In the genomic region with DNA sequence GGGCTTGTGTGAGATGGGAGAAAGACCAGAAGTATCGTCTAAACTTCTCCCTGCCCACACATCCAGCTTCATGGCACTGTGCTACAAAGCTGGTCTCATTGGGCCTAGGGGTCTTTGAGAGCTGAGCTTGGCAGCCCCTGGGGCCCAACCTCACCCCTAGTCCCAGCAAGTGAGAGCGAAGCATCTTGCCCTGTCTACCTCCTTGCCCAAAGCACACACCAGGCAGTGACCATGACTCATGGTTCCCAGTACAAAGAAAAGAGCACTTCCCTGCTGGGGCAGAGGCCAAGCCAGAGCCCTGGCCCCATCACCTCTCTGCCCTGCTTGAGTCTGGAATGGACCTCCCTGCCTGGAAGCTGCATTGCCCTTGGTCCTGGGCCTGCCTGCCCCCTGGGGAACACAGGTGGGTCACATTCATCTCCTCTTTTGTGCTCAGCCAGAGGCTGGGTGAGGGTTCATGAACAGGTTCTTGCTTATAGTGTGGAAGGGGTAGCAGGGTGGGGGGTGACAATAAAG, we compare ENCODE assay signal across 1 cellular context.
TF ChIP-seq lines count a peak whose summit lies in the region.

No MANE protein-coding gene starts in this region.

TF ChIP-seq in HepG2, 621 proteins besides CTCF, POLR2A, EP300 and RAD21 (continues in another document):
- peak; percentile 8; the same call in 1 of the 2 replicates for TF ChIP-seq ZFY (CRISPR knock-in tag; IDR thresholded peaks at IDR 0.05)
- TF ChIP-seq SSRP1 (CRISPR knock-in tag; IDR thresholded peaks at IDR 0.05), result no peak
- TF ChIP-seq MIXL1 (CRISPR knock-in tag; IDR thresholded peaks at IDR 0.05), result 0 out of 2 replicates have a peak, but pooled peaks have one; percentile 16
- TF ChIP-seq REPIN1 (CRISPR knock-in tag; IDR thresholded peaks at IDR 0.05; ENCODE audit: borderline replicate concordance, low read depth), result no peak
- TF ChIP-seq NRL (CRISPR knock-in tag; IDR thresholded peaks at IDR 0.05; ENCODE audit: borderline replicate concordance), result 0 out of 2 replicates have a peak, but pooled peaks have one; percentile 31
- TF ChIP-seq, protein P1, sequence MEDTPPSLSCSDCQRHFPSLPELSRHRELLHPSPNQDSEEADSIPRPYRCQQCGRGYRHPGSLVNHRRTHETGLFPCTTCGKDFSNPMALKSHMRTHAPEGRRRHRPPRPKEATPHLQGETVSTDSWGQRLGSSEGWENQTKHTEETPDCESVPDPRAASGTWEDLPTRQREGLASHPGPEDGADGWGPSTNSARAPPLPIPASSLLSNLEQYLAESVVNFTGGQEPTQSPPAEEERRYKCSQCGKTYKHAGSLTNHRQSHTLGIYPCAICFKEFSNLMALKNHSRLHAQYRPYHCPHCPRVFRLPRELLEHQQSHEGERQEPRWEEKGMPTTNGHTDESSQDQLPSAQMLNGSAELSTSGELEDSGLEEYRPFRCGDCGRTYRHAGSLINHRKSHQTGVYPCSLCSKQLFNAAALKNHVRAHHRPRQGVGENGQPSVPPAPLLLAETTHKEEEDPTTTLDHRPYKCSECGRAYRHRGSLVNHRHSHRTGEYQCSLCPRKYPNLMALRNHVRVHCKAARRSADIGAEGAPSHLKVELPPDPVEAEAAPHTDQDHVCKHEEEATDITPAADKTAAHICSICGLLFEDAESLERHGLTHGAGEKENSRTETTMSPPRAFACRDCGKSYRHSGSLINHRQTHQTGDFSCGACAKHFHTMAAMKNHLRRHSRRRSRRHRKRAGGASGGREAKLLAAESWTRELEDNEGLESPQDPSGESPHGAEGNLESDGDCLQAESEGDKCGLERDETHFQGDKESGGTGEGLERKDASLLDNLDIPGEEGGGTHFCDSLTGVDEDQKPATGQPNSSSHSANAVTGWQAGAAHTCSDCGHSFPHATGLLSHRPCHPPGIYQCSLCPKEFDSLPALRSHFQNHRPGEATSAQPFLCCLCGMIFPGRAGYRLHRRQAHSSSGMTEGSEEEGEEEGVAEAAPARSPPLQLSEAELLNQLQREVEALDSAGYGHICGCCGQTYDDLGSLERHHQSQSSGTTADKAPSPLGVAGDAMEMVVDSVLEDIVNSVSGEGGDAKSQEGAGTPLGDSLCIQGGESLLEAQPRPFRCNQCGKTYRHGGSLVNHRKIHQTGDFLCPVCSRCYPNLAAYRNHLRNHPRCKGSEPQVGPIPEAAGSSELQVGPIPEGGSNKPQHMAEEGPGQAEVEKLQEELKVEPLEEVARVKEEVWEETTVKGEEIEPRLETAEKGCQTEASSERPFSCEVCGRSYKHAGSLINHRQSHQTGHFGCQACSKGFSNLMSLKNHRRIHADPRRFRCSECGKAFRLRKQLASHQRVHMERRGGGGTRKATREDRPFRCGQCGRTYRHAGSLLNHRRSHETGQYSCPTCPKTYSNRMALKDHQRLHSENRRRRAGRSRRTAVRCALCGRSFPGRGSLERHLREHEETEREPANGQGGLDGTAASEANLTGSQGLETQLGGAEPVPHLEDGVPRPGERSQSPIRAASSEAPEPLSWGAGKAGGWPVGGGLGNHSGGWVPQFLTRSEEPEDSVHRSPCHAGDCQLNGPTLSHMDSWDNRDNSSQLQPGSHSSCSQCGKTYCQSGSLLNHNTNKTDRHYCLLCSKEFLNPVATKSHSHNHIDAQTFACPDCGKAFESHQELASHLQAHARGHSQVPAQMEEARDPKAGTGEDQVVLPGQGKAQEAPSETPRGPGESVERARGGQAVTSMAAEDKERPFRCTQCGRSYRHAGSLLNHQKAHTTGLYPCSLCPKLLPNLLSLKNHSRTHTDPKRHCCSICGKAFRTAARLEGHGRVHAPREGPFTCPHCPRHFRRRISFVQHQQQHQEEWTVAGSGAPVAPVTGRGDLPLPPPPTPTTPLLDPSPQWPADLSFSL (CRISPR knock-in tag; IDR thresholded peaks at IDR 0.05), result peak; percentile 63; the same call in 1 of the 2 replicates
- TF ChIP-seq ZNF567 (CRISPR knock-in tag; IDR thresholded peaks at IDR 0.05; ENCODE audit: borderline replicate concordance), result 0 out of 2 replicates have a peak, but pooled peaks have one; percentile 26
- peak; percentile 51 for TF ChIP-seq ZNF883 (CRISPR knock-in tag; IDR thresholded peaks at IDR 0.05; ENCODE audit: not compliant biosample characterization)
- 0 out of 2 replicates have a peak, but pooled peaks have one; percentile 48 for TF ChIP-seq ZNF598 (CRISPR knock-in tag; IDR thresholded peaks at IDR 0.05; ENCODE audit: borderline replicate concordance)
- TF ChIP-seq, protein P2, sequence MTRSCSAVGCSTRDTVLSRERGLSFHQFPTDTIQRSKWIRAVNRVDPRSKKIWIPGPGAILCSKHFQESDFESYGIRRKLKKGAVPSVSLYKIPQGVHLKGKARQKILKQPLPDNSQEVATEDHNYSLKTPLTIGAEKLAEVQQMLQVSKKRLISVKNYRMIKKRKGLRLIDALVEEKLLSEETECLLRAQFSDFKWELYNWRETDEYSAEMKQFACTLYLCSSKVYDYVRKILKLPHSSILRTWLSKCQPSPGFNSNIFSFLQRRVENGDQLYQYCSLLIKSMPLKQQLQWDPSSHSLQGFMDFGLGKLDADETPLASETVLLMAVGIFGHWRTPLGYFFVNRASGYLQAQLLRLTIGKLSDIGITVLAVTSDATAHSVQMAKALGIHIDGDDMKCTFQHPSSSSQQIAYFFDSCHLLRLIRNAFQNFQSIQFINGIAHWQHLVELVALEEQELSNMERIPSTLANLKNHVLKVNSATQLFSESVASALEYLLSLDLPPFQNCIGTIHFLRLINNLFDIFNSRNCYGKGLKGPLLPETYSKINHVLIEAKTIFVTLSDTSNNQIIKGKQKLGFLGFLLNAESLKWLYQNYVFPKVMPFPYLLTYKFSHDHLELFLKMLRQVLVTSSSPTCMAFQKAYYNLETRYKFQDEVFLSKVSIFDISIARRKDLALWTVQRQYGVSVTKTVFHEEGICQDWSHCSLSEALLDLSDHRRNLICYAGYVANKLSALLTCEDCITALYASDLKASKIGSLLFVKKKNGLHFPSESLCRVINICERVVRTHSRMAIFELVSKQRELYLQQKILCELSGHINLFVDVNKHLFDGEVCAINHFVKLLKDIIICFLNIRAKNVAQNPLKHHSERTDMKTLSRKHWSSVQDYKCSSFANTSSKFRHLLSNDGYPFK (CRISPR knock-in tag; IDR thresholded peaks at IDR 0.05; ENCODE audit: borderline replicate concordance), result 0 out of 2 replicates have a peak, but pooled peaks have one; percentile 32
- TF ChIP-seq ZNF709 (CRISPR knock-in tag; IDR thresholded peaks at IDR 0.05), result no peak
- TF ChIP-seq ETV5 (CRISPR knock-in tag; IDR thresholded peaks at IDR 0.05; ENCODE audit: borderline replicate concordance), result peak; percentile 68; the same call in 1 of the 2 replicates
- TF ChIP-seq GATAD2A (CRISPR knock-in tag; IDR thresholded peaks at IDR 0.05), result peak; percentile 60; the same call in 1 of the 2 replicates
- TF ChIP-seq, protein P3, sequence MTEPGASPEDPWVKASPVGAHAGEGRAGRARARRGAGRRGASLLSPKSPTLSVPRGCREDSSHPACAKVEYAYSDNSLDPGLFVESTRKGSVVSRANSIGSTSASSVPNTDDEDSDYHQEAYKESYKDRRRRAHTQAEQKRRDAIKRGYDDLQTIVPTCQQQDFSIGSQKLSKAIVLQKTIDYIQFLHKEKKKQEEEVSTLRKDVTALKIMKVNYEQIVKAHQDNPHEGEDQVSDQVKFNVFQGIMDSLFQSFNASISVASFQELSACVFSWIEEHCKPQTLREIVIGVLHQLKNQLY (CRISPR knock-in tag; IDR thresholded peaks at IDR 0.05), result no peak
- no peak for TF ChIP-seq PITX1 (CRISPR knock-in tag; IDR thresholded peaks at IDR 0.05)
- TF ChIP-seq ERF (CRISPR knock-in tag; IDR thresholded peaks at IDR 0.05), result peak; percentile 50; the same call in 1 of the 2 replicates
- no peak for TF ChIP-seq CC2D1A (CRISPR knock-in tag; IDR thresholded peaks at IDR 0.05)
- no peak for TF ChIP-seq ZNF670 (CRISPR knock-in tag; IDR thresholded peaks at IDR 0.05; ENCODE audit: borderline replicate concordance)
- peak; percentile 41; the same call in 1 of the 2 replicates for TF ChIP-seq SP4 (CRISPR knock-in tag; IDR thresholded peaks at IDR 0.05)
- TF ChIP-seq, protein P4, sequence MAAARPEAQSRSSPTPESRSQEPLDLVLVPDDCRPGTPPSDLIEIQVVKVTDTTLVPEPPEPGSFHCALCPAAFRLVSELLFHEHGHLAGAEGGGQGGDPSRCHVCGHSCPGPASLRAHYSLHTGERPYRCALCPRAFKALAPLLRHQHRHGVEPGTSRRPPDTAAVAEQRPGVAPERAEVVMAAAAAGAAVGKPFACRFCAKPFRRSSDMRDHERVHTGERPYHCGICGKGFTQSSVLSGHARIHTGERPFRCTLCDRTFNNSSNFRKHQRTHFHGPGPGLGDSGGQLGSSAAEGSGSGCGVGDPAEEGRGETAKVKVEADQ (CRISPR knock-in tag; IDR thresholded peaks at IDR 0.05; ENCODE audit: borderline replicate concordance), result 0 out of 2 replicates have a peak, but pooled peaks have one; percentile 20
- peak; percentile 38 for TF ChIP-seq HNF4A (CRISPR knock-in tag; IDR thresholded peaks at IDR 0.05)
- TF ChIP-seq MYC (CRISPR knock-in tag; IDR thresholded peaks at IDR 0.05; ENCODE audit: borderline replicate concordance), result 0 out of 2 replicates have a peak, but pooled peaks have one; percentile 53
- 0 out of 2 replicates have a peak, but pooled peaks have one; percentile 43 for TF ChIP-seq ZBTB7B (CRISPR knock-in tag; IDR thresholded peaks at IDR 0.05)
- peak; percentile 44; the same call in 1 of the 2 replicates for TF ChIP-seq ZNF614 (CRISPR knock-in tag; IDR thresholded peaks at IDR 0.05; ENCODE audit: borderline replicate concordance)
- 0 out of 2 replicates have a peak, but pooled peaks have one; percentile 12 for TF ChIP-seq CEBPG (CRISPR knock-in tag; IDR thresholded peaks at IDR 0.05)
- no peak for TF ChIP-seq ZNF629 (CRISPR knock-in tag; conservative IDR thresholded peaks at IDR 0.05)
- TF ChIP-seq SAP130 (CRISPR knock-in tag; IDR thresholded peaks at IDR 0.05; ENCODE audit: low read depth), result peak; percentile 84
- peak; percentile 57; the same call in 1 of the 2 replicates for TF ChIP-seq SMAD1 (CRISPR knock-in tag; IDR thresholded peaks at IDR 0.05; ENCODE audit: borderline replicate concordance, low read depth)
- no peak for TF ChIP-seq ZKSCAN1 (IDR thresholded peaks at IDR 0.05; ENCODE audit: low read length)
- TF ChIP-seq GATA4 (IDR thresholded peaks at IDR 0.05; ENCODE audit: borderline replicate concordance, low read depth), result 0 out of 2 replicates have a peak, but pooled peaks have one; percentile 18
- no peak for TF ChIP-seq SIX4 (CRISPR knock-in tag; IDR thresholded peaks at IDR 0.05)
- TF ChIP-seq, protein P5, sequence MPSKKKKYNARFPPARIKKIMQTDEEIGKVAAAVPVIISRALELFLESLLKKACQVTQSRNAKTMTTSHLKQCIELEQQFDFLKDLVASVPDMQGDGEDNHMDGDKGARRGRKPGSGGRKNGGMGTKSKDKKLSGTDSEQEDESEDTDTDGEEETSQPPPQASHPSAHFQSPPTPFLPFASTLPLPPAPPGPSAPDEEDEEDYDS (CRISPR knock-in tag; IDR thresholded peaks at IDR 0.05), result peak; percentile 52; the same call in 1 of the 2 replicates
- TF ChIP-seq, protein P6, sequence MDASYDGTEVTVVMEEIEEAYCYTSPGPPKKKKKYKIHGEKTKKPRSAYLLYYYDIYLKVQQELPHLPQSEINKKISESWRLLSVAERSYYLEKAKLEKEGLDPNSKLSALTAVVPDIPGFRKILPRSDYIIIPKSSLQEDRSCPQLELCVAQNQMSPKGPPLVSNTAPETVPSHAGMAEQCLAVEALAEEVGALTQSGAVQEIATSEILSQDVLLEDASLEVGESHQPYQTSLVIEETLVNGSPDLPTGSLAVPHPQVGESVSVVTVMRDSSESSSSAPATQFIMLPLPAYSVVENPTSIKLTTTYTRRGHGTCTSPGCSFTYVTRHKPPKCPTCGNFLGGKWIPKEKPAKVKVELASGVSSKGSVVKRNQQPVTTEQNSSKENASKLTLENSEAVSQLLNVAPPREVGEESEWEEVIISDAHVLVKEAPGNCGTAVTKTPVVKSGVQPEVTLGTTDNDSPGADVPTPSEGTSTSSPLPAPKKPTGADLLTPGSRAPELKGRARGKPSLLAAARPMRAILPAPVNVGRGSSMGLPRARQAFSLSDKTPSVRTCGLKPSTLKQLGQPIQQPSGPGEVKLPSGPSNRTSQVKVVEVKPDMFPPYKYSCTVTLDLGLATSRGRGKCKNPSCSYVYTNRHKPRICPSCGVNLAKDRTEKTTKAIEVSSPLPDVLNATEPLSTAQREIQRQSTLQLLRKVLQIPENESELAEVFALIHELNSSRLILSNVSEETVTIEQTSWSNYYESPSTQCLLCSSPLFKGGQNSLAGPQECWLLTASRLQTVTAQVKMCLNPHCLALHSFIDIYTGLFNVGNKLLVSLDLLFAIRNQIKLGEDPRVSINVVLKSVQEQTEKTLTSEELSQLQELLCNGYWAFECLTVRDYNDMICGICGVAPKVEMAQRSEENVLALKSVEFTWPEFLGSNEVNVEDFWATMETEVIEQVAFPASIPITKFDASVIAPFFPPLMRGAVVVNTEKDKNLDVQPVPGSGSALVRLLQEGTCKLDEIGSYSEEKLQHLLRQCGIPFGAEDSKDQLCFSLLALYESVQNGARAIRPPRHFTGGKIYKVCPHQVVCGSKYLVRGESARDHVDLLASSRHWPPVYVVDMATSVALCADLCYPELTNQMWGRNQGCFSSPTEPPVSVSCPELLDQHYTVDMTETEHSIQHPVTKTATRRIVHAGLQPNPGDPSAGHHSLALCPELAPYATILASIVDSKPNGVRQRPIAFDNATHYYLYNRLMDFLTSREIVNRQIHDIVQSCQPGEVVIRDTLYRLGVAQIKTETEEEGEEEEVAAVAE (CRISPR knock-in tag; IDR thresholded peaks at IDR 0.05; ENCODE audit: borderline replicate concordance), result peak; percentile 79; the same call in 1 of the 2 replicates
- TF ChIP-seq ATM (IDR thresholded peaks at IDR 0.05; ENCODE audit: borderline replicate concordance), result no peak
- TF ChIP-seq, protein P7, sequence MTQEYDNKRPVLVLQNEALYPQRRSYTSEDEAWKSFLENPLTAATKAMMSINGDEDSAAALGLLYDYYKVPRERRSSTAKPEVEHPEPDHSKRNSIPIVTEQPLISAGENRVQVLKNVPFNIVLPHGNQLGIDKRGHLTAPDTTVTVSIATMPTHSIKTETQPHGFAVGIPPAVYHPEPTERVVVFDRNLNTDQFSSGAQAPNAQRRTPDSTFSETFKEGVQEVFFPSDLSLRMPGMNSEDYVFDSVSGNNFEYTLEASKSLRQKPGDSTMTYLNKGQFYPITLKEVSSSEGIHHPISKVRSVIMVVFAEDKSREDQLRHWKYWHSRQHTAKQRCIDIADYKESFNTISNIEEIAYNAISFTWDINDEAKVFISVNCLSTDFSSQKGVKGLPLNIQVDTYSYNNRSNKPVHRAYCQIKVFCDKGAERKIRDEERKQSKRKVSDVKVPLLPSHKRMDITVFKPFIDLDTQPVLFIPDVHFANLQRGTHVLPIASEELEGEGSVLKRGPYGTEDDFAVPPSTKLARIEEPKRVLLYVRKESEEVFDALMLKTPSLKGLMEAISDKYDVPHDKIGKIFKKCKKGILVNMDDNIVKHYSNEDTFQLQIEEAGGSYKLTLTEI (CRISPR knock-in tag; conservative IDR thresholded peaks at IDR 0.05), result no peak
- TF ChIP-seq, protein P8, sequence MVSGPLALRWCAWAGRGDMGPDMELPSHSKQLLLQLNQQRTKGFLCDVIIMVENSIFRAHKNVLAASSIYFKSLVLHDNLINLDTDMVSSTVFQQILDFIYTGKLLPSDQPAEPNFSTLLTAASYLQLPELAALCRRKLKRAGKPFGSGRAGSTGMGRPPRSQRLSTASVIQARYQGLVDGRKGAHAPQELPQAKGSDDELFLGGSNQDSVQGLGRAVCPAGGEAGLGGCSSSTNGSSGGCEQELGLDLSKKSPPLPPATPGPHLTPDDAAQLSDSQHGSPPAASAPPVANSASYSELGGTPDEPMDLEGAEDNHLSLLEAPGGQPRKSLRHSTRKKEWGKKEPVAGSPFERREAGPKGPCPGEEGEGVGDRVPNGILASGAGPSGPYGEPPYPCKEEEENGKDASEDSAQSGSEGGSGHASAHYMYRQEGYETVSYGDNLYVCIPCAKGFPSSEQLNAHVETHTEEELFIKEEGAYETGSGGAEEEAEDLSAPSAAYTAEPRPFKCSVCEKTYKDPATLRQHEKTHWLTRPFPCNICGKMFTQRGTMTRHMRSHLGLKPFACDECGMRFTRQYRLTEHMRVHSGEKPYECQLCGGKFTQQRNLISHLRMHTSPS (CRISPR knock-in tag; IDR thresholded peaks at IDR 0.05; ENCODE audit: low read depth), result peak; percentile 44; the same call in 1 of the 2 replicates
